1 cellular context compared by ENCODE assay signal in genomic region chr15:81323944-81324881, GRCh38.
A peak's percentile ranks its signal among the peaks of the same experiment; 100 is the strongest.
TF ChIP-seq lines count a peak whose summit lies in the region.

STARD5 (minus strand) TSS chr15:81324141; CDS start chr15:81324099, 42 bp downstream.

TF ChIP-seq in K562, 482 proteins besides CTCF, POLR2A, EP300 and RAD21 (continued from another document and continues in another):
- TF ChIP-seq CHAMP1 (IDR thresholded peaks at IDR 0.05) (no peak), ZNF263 (CRISPR knock-in tag; IDR thresholded peaks at IDR 0.05; ENCODE audit: borderline replicate concordance) (0 out of 2 replicates have a peak, but pooled peaks have one; percentile 17), TRIM24 (IDR thresholded peaks at IDR 0.05) (no peak), NFIC (IDR thresholded peaks at IDR 0.05) (no peak), ZNF407 (IDR thresholded peaks at IDR 0.05; ENCODE audit: low read depth) (no peak), MAZ (CRISPR knock-in tag; conservative IDR thresholded peaks at IDR 0.05 in 1 of 2, IDR thresholded peaks at IDR 0.05 in 1 of 2) (no peak; a peak in 1 of 4 replicates), CREB5 (CRISPR knock-in tag; IDR thresholded peaks at IDR 0.05) (no peak), E2F3 (CRISPR knock-in tag; IDR thresholded peaks at IDR 0.05) (no peak), NEUROD1 (IDR thresholded peaks at IDR 0.05; ENCODE audit: borderline replicate concordance, low read depth, low read length, partially characterized antibody) (no peak), TCF3 (CRISPR knock-in tag; IDR thresholded peaks at IDR 0.05) (no peak), ZNF609 (CRISPR knock-in tag; IDR thresholded peaks at IDR 0.05; ENCODE audit: borderline replicate concordance) (no peak), ZNF232 (CRISPR knock-in tag; IDR thresholded peaks at IDR 0.05) (no peak), ELK3 (CRISPR knock-in tag; IDR thresholded peaks at IDR 0.05) (no peak), SMARCE1 (IDR thresholded peaks at IDR 0.05) (no peak), FOXA3 (CRISPR knock-in tag; conservative IDR thresholded peaks at IDR 0.05 in 1 of 2, IDR thresholded peaks at IDR 0.05 in 1 of 2) (no peak), RBFOX2 (IDR thresholded peaks at IDR 0.05; ENCODE audit: low read depth, low read length) (peak; percentile 94), BDP1 (IDR thresholded peaks at IDR 0.05; ENCODE audit: insufficient read depth, insufficient read length) (no peak), CREB3L1 (IDR thresholded peaks at IDR 0.05; ENCODE audit: borderline replicate concordance, low read depth) (no peak), RREB1 (CRISPR knock-in tag; IDR thresholded peaks at IDR 0.05) (no peak; the same call in 1 of the 2 replicates), EP400 (IDR thresholded peaks at IDR 0.05) (no peak), SP1 (CRISPR knock-in tag; IDR thresholded peaks at IDR 0.05) (peak; percentile 91), CEBPB (tag; IDR thresholded peaks at IDR 0.05) (no peak), CC2D1A (IDR thresholded peaks at IDR 0.05) (no peak), MEF2D (tag; conservative IDR thresholded peaks at IDR 0.05; ENCODE audit: low read depth) (no peak), ZNF740 (CRISPR knock-in tag; IDR thresholded peaks at IDR 0.05) (0 out of 2 replicates have a peak, but pooled peaks have one; percentile 20), ZNF740 (tag; IDR thresholded peaks at IDR 0.05) (no peak), ZNF57 (CRISPR knock-in tag; IDR thresholded peaks at IDR 0.05) (no peak)
